1 cellular context compared by ENCODE assay signal in genomic region chr21:33937931-33938339, GRCh38.
TF ChIP-seq lines count a peak whose summit lies in the region.

No MANE protein-coding gene starts in this region.

TF ChIP-seq in K562, 482 proteins besides CTCF, POLR2A, EP300 and RAD21 (continued from another document and continues in another):
- TF ChIP-seq CHAMP1 (IDR thresholded peaks at IDR 0.05) (no peak), ID3 (CRISPR knock-in tag; IDR thresholded peaks at IDR 0.05) (no peak), ID3 (tag; IDR thresholded peaks at IDR 0.05) (no peak), ILK (tag; IDR thresholded peaks at IDR 0.05; ENCODE audit: borderline replicate concordance, low read depth) (no peak), ZNF277 (CRISPR knock-in tag; IDR thresholded peaks at IDR 0.05; ENCODE audit: borderline replicate concordance) (no peak), ZNF707 (CRISPR knock-in tag; conservative IDR thresholded peaks at IDR 0.05) (no peak), SMARCC2 (IDR thresholded peaks at IDR 0.05; ENCODE audit: low read depth) (no peak), MED1 (CRISPR knock-in tag; IDR thresholded peaks at IDR 0.05; ENCODE audit: borderline replicate concordance) (no peak), SPI1 (IDR thresholded peaks at IDR 0.05; ENCODE audit: borderline replicate concordance, low read depth, low read length) (peak; percentile 73), MECOM (CRISPR knock-in tag; IDR thresholded peaks at IDR 0.05) (no peak), SMARCB1 (IDR thresholded peaks at IDR 0.05; ENCODE audit: insufficient read length, low read depth) (no peak), E2F4 (CRISPR knock-in tag; IDR thresholded peaks at IDR 0.05; ENCODE audit: low read depth) (no peak), ZNF165 (CRISPR knock-in tag; IDR thresholded peaks at IDR 0.05; ENCODE audit: borderline replicate concordance) (no peak), ZNF639 (CRISPR knock-in tag; conservative IDR thresholded peaks at IDR 0.05 in 1 of 2, IDR thresholded peaks at IDR 0.05 in 1 of 2) (no peak), HMG20A (CRISPR knock-in tag; conservative IDR thresholded peaks at IDR 0.05) (no peak), FOSL1 (tag; conservative IDR thresholded peaks at IDR 0.05) (no peak), RNF219 (CRISPR knock-in tag; IDR thresholded peaks at IDR 0.05) (no peak), JUNB (CRISPR knock-in tag; conservative IDR thresholded peaks at IDR 0.05) (no peak), ZBTB40 (IDR thresholded peaks at IDR 0.05) (0 out of 2 replicates have a peak, but pooled peaks have one; percentile 42), ZBTB40 (CRISPR knock-in tag; IDR thresholded peaks at IDR 0.05) (no peak), NKRF (IDR thresholded peaks at IDR 0.05; ENCODE audit: borderline replicate concordance) (no peak), SMARCA4 (IDR thresholded peaks at IDR 0.05) (no peak), ZNF398 (CRISPR knock-in tag; IDR thresholded peaks at IDR 0.05) (no peak), HINFP (tag; conservative IDR thresholded peaks at IDR 0.05; ENCODE audit: low read depth) (no peak), ZNF384 (IDR thresholded peaks at IDR 0.05; ENCODE audit: low read depth, low read length) (peak; percentile 83), TAF9B (IDR thresholded peaks at IDR 0.05; ENCODE audit: partially characterized antibody) (no peak), ZSCAN29 (IDR thresholded peaks at IDR 0.05) (no peak), TCF7 (IDR thresholded peaks at IDR 0.05; ENCODE audit: borderline replicate concordance) (no peak)
